ENCODE assay signal across 1 cellular context in genomic region chr1:27341525-27342252, GRCh38.
TF ChIP-seq lines count a peak whose summit lies in the region.

Gene SYTL1, plus strand, starts transcription at chr1:27342022. Its CDS starts 3,313 bp downstream, at chr1:27345335.

TF ChIP-seq in HepG2, 621 proteins besides CTCF, POLR2A, EP300 and RAD21 (continued from another document and continues in another):
- TF ChIP-seq, protein P1, sequence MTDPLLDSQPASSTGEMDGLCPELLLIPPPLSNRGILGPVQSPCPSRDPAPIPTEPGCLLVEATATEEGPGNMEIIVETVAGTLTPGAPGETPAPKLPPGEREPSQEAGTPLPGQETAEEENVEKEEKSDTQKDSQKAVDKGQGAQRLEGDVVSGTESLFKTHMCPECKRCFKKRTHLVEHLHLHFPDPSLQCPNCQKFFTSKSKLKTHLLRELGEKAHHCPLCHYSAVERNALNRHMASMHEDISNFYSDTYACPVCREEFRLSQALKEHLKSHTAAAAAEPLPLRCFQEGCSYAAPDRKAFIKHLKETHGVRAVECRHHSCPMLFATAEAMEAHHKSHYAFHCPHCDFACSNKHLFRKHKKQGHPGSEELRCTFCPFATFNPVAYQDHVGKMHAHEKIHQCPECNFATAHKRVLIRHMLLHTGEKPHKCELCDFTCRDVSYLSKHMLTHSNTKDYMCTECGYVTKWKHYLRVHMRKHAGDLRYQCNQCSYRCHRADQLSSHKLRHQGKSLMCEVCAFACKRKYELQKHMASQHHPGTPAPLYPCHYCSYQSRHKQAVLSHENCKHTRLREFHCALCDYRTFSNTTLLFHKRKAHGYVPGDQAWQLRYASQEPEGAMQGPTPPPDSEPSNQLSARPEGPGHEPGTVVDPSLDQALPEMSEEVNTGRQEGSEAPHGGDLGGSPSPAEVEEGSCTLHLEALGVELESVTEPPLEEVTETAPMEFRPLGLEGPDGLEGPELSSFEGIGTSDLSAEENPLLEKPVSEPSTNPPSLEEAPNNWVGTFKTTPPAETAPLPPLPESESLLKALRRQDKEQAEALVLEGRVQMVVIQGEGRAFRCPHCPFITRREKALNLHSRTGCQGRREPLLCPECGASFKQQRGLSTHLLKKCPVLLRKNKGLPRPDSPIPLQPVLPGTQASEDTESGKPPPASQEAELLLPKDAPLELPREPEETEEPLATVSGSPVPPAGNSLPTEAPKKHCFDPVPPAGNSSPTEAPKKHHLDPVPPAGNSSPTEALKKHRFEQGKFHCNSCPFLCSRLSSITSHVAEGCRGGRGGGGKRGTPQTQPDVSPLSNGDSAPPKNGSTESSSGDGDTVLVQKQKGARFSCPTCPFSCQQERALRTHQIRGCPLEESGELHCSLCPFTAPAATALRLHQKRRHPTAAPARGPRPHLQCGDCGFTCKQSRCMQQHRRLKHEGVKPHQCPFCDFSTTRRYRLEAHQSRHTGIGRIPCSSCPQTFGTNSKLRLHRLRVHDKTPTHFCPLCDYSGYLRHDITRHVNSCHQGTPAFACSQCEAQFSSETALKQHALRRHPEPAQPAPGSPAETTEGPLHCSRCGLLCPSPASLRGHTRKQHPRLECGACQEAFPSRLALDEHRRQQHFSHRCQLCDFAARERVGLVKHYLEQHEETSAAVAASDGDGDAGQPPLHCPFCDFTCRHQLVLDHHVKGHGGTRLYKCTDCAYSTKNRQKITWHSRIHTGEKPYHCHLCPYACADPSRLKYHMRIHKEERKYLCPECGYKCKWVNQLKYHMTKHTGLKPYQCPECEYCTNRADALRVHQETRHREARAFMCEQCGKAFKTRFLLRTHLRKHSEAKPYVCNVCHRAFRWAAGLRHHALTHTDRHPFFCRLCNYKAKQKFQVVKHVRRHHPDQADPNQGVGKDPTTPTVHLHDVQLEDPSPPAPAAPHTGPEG (CRISPR knock-in tag; IDR thresholded peaks at IDR 0.05): no peak
- TF ChIP-seq, protein P2, sequence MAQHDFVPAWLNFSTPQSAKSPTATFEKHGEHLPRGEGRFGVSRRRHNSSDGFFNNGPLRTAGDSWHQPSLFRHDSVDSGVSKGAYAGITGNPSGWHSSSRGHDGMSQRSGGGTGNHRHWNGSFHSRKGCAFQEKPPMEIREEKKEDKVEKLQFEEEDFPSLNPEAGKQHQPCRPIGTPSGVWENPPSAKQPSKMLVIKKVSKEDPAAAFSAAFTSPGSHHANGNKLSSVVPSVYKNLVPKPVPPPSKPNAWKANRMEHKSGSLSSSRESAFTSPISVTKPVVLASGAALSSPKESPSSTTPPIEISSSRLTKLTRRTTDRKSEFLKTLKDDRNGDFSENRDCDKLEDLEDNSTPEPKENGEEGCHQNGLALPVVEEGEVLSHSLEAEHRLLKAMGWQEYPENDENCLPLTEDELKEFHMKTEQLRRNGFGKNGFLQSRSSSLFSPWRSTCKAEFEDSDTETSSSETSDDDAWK (CRISPR knock-in tag; IDR thresholded peaks at IDR 0.05): no peak
- TF ChIP-seq PLRG1 (conservative IDR thresholded peaks at IDR 0.05): no peak
- no peak for TF ChIP-seq SNAPC2 (CRISPR knock-in tag; IDR thresholded peaks at IDR 0.05)
- no peak for TF ChIP-seq ZNF33B (CRISPR knock-in tag; IDR thresholded peaks at IDR 0.05)
- peak; percentile 50; the same call in 1 of the 2 replicates for TF ChIP-seq SP4 (CRISPR knock-in tag; IDR thresholded peaks at IDR 0.05)
- no peak for TF ChIP-seq DR1 (CRISPR knock-in tag; IDR thresholded peaks at IDR 0.05)
- TF ChIP-seq KLF15 (CRISPR knock-in tag; IDR thresholded peaks at IDR 0.05; ENCODE audit: borderline replicate concordance): no peak
- no peak for TF ChIP-seq PRMT3 (CRISPR knock-in tag; IDR thresholded peaks at IDR 0.05; ENCODE audit: borderline replicate concordance, low read depth)
- TF ChIP-seq, protein P3, sequence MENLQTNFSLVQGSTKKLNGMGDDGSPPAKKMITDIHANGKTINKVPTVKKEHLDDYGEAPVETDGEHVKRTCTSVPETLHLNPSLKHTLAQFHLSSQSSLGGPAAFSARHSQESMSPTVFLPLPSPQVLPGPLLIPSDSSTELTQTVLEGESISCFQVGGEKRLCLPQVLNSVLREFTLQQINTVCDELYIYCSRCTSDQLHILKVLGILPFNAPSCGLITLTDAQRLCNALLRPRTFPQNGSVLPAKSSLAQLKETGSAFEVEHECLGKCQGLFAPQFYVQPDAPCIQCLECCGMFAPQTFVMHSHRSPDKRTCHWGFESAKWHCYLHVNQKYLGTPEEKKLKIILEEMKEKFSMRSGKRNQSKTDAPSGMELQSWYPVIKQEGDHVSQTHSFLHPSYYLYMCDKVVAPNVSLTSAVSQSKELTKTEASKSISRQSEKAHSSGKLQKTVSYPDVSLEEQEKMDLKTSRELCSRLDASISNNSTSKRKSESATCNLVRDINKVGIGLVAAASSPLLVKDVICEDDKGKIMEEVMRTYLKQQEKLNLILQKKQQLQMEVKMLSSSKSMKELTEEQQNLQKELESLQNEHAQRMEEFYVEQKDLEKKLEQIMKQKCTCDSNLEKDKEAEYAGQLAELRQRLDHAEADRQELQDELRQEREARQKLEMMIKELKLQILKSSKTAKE (CRISPR knock-in tag; IDR thresholded peaks at IDR 0.05; ENCODE audit: borderline replicate concordance): no peak
- TF ChIP-seq TSC22D2 (CRISPR knock-in tag; IDR thresholded peaks at IDR 0.05; ENCODE audit: borderline replicate concordance): no peak
- TF ChIP-seq PHF8 (CRISPR knock-in tag; IDR thresholded peaks at IDR 0.05): peak; percentile 58
- TF ChIP-seq ZNF572 (CRISPR knock-in tag; IDR thresholded peaks at IDR 0.05): peak; percentile 92; the same call in 1 of the 2 replicates
- no peak for TF ChIP-seq ZNF205 (CRISPR knock-in tag; IDR thresholded peaks at IDR 0.05)
- TF ChIP-seq ZNF18 (CRISPR knock-in tag; IDR thresholded peaks at IDR 0.05; ENCODE audit: insufficient replicate concordance): no peak
- TF ChIP-seq ZNF747 (CRISPR knock-in tag; IDR thresholded peaks at IDR 0.05; ENCODE audit: borderline replicate concordance): no peak; the same call in 1 of the 2 replicates
- no peak for TF ChIP-seq ZFP36L2 (CRISPR knock-in tag; IDR thresholded peaks at IDR 0.05)
- no peak for TF ChIP-seq BHLHE40 (IDR thresholded peaks at IDR 0.05; ENCODE audit: low read length)
- no peak for TF ChIP-seq ZNF280B (CRISPR knock-in tag; IDR thresholded peaks at IDR 0.05; ENCODE audit: borderline replicate concordance)
- peak; percentile 20 to 47; a peak in 2 of 4 replicates for TF ChIP-seq HMGXB4 (CRISPR knock-in tag; IDR thresholded peaks at IDR 0.05; ENCODE audit: borderline replicate concordance in 1 of 2, low read depth in 1 of 2)
- no peak for TF ChIP-seq CENPX (CRISPR knock-in tag; IDR thresholded peaks at IDR 0.05)
- no peak for TF ChIP-seq ZSCAN12 (CRISPR knock-in tag; IDR thresholded peaks at IDR 0.05)
- peak; percentile 100 for TF ChIP-seq PRDM15 (CRISPR knock-in tag; IDR thresholded peaks at IDR 0.05)
- TF ChIP-seq DNMT3B (CRISPR knock-in tag; conservative IDR thresholded peaks at IDR 0.05): no peak
- TF ChIP-seq, protein P4, sequence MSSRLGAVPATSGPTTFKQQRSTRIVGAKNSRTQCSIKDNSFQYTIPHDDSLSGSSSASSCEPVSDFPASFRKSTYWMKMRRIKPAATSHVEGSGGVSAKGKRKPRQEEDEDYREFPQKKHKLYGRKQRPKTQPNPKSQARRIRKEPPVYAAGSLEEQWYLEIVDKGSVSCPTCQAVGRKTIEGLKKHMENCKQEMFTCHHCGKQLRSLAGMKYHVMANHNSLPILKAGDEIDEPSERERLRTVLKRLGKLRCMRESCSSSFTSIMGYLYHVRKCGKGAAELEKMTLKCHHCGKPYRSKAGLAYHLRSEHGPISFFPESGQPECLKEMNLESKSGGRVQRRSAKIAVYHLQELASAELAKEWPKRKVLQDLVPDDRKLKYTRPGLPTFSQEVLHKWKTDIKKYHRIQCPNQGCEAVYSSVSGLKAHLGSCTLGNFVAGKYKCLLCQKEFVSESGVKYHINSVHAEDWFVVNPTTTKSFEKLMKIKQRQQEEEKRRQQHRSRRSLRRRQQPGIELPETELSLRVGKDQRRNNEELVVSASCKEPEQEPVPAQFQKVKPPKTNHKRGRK (CRISPR knock-in tag; IDR thresholded peaks at IDR 0.05): no peak
- TF ChIP-seq, protein P5, sequence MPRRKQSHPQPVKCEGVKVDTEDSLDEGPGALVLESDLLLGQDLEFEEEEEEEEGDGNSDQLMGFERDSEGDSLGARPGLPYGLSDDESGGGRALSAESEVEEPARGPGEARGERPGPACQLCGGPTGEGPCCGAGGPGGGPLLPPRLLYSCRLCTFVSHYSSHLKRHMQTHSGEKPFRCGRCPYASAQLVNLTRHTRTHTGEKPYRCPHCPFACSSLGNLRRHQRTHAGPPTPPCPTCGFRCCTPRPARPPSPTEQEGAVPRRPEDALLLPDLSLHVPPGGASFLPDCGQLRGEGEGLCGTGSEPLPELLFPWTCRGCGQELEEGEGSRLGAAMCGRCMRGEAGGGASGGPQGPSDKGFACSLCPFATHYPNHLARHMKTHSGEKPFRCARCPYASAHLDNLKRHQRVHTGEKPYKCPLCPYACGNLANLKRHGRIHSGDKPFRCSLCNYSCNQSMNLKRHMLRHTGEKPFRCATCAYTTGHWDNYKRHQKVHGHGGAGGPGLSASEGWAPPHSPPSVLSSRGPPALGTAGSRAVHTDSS (CRISPR knock-in tag; conservative IDR thresholded peaks at IDR 0.05): no peak
- TF ChIP-seq KAT8 (CRISPR knock-in tag; IDR thresholded peaks at IDR 0.05): peak; percentile 72
- peak; percentile 45; the same call in 1 of the 2 replicates for TF ChIP-seq ELF3 (CRISPR knock-in tag; IDR thresholded peaks at IDR 0.05)
- TF ChIP-seq, protein P6, sequence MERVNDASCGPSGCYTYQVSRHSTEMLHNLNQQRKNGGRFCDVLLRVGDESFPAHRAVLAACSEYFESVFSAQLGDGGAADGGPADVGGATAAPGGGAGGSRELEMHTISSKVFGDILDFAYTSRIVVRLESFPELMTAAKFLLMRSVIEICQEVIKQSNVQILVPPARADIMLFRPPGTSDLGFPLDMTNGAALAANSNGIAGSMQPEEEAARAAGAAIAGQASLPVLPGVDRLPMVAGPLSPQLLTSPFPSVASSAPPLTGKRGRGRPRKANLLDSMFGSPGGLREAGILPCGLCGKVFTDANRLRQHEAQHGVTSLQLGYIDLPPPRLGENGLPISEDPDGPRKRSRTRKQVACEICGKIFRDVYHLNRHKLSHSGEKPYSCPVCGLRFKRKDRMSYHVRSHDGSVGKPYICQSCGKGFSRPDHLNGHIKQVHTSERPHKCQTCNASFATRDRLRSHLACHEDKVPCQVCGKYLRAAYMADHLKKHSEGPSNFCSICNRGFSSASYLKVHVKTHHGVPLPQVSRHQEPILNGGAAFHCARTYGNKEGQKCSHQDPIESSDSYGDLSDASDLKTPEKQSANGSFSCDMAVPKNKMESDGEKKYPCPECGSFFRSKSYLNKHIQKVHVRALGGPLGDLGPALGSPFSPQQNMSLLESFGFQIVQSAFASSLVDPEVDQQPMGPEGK (CRISPR knock-in tag; IDR thresholded peaks at IDR 0.05): peak; percentile 87
- no peak for TF ChIP-seq PCBP2 (optimal IDR thresholded peaks at IDR 0.05; ENCODE audit: low read depth, low read length, poor library complexity, severe bottlenecking)
